12 cellular contexts compared by ENCODE assay signal in genomic region chr7:35231221-35231620, GRCh38. TPM values are rescaled to one million over a fixed set of nuclear protein-coding genes. Genes with fewer than 3 reads are reported as not detected.
"Had no signal": no experiment of that assay in that cellular context is flagged by ENCODE, and none has a peak within 500 bp of the region (broad histone marks: within the 10 kb centered on the region; RNA-seq: fewer than 3 reads in every experiment).

No MANE protein-coding gene starts in this region.

RNA-seq across cellular contexts. Expression of gene TBX20, which starts 22.7 kb away (rescaled TPM):
- total RNA-seq: naive thymus-derived CD8-positive, alpha-beta T cell; natural killer cell treated with Interleukin-12 subunit alpha and Interleukin-12 subunit beta and Interleukin-15 and Interleukin-18, amount 100 ng/mL, for 72 hours; omental fat pad; osteocyte; pancreas; posterior vena cava; psoas muscle; sciatic nerve; stomach; subcutaneous adipose tissue; temporal lobe; ureter had no signal
- polyA plus RNA-seq: naive thymus-derived CD8-positive, alpha-beta T cell; pancreas; psoas muscle; stomach had no signal
